Comparison of ENCODE assay signal across 22 cellular contexts in the genomic region with DNA sequence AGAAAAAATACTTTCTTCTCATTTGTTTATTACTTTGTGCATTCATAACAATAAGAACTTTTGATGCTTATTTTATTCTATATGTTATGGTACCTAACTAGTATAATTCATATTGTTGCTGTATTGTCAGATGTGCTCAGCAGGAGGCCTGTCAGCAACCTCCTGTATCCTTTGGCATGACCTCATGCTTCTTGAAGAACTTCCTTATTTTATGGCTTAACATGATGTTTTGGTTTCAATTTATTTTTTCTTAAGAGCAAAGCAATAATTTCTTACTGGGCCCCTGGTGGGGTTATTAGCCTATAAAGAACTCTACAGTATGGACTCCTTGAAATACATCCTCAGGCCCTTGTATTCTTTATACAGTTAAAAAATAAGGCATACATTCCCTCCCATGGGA.
"Had no signal": no experiment of that assay in that cellular context is flagged by ENCODE, and none has a peak within 500 bp of the region (broad histone marks: within the 10 kb centered on the region; RNA-seq: fewer than 3 reads in every experiment).

No MANE protein-coding gene starts in this region.

- H3K9me3 Mint-ChIP-seq: activated naive CD8-positive, alpha-beta T cell treated with anti-CD3 and anti-CD28 coated beads, Interleukin-2, amount 10 ng/mL, durations not matched to agents 7 days and 5 days had no signal

- H3K27ac ChIP-seq: adrenal gland, colonic mucosa, SJCRH30 had no signal

- DNase-seq: activated CD4-positive, alpha-beta T cell treated with anti-CD3 and anti-CD28 coated beads for 4 hours; activated CD8-positive, alpha-beta memory T cell treated with anti-CD3 and anti-CD28 coated beads, Interleukin-2, amount 50 U/mL, for 48 hours; activated CD8-positive, alpha-beta T cell treated with anti-CD3 and anti-CD28 coated beads, Interleukin-2, amount 10 ng/mL, durations not matched to agents 7 days and 5 days; activated naive CD4-positive, alpha-beta T cell treated with anti-CD3 and anti-CD28 coated beads, Interleukin-2, amount 50 U/mL, for 16 hours; activated naive CD8-positive, alpha-beta T cell treated with anti-CD3 and anti-CD28 coated beads, Interleukin-2, amount 10 ng/mL, durations not matched to agents 7 days and 5 days; activated T-cell treated with anti-CD3 and anti-CD28 coated beads, Interleukin-2, amount 50 U/mL, for 1 hour; adrenal gland; anterior cingulate cortex; caudate nucleus; colonic mucosa; KG1; NCI-H1092; NCI-H1417; NCI-H1930; NCI-H345; NCI-H510A; NCI-H82; PC-3; SJCRH30; SK-N-SH; T-helper 1 cell had no signal

- H3K36me3 ChIP-seq: adrenal gland, colonic mucosa, SJCRH30 had no signal

- ATAC-seq: activated CD4-positive, CD25-positive, alpha-beta regulatory T cell treated with anti-CD3 and anti-CD28 coated beads, Interleukin-2, amount 50 U/mL, for 24 hours; activated CD8-positive, alpha-beta T cell treated with anti-CD3 and anti-CD28 coated beads, Interleukin-2, amount 10 ng/mL, durations not matched to agents 7 days and 5 days; PC-3 had no signal

- H3K27ac Mint-ChIP-seq: activated CD8-positive, alpha-beta T cell treated with anti-CD3 and anti-CD28 coated beads, Interleukin-2, amount 10 ng/mL, durations not matched to agents 7 days and 5 days; activated naive CD8-positive, alpha-beta T cell treated with anti-CD3 and anti-CD28 coated beads, Interleukin-2, amount 10 ng/mL, durations not matched to agents 7 days and 5 days had no signal

- H3K4me1 ChIP-seq: adrenal gland, colonic mucosa, SJCRH30 had no signal

- H3K4me1 Mint-ChIP-seq: activated naive CD8-positive, alpha-beta T cell treated with anti-CD3 and anti-CD28 coated beads, Interleukin-2, amount 10 ng/mL, durations not matched to agents 7 days and 5 days had no signal

- H3K4me3 Mint-ChIP-seq: activated CD8-positive, alpha-beta T cell treated with anti-CD3 and anti-CD28 coated beads, Interleukin-2, amount 10 ng/mL, durations not matched to agents 7 days and 5 days; activated naive CD8-positive, alpha-beta T cell treated with anti-CD3 and anti-CD28 coated beads, Interleukin-2, amount 10 ng/mL, durations not matched to agents 7 days and 5 days had no signal

- H3K36me3 Mint-ChIP-seq: activated naive CD8-positive, alpha-beta T cell treated with anti-CD3 and anti-CD28 coated beads, Interleukin-2, amount 10 ng/mL, durations not matched to agents 7 days and 5 days had no signal

- H3K27me3 Mint-ChIP-seq: activated naive CD8-positive, alpha-beta T cell treated with anti-CD3 and anti-CD28 coated beads, Interleukin-2, amount 10 ng/mL, durations not matched to agents 7 days and 5 days had no signal

- H3K4me3 ChIP-seq: adrenal gland, colonic mucosa, SJCRH30 had no signal

- H3K9me3 ChIP-seq: adrenal gland, colonic mucosa, SJCRH30, SK-N-SH had no signal
